Comparison of ENCODE assay signal across 12 cellular contexts in the genomic region with DNA sequence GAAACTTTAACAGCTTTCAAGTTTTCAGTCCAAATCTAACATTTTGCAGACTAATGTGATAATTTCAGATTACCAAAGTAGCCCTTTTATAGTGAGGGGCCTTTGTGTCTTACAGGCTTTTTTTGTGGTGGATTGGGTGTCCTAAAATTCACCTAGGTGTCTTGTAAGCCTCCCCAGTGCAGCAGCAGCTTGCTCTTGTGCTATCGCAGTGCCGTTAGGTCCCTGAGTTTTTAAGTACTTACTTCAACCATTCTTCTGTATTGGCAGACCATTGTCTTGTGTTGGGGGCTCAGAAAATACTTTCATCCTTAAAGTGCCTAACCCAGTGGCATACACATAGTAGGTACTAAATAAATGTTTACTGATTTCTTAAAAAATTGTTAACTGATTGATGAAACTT. TPM values are rescaled to one million over a fixed set of nuclear protein-coding genes. Genes with fewer than 3 reads are reported as not detected.
A peak's percentile ranks its signal among the peaks of the same experiment; 100 is the strongest.
DNase-seq lines count a peak whose midpoint lies in the region; ATAC-seq, FAIRE-seq and TF ChIP-seq lines count a peak whose summit lies in the region.
"Had no signal": no experiment of that assay in that cellular context is flagged by ENCODE, and none has a peak within 500 bp of the region (broad histone marks: within the 10 kb centered on the region; RNA-seq: fewer than 3 reads in every experiment).

No MANE protein-coding gene starts in this region.

- H3K9me3 Mint-ChIP-seq in activated T-cell treated with anti-CD3 and anti-CD28 coated beads, Interleukin-2, amount 50 U/mL, for 24 hours: no peaks in the 10 kb centered on the region
- no peaks in the 10 kb centered on the region for H3K9me3 Mint-ChIP-seq in activated T-helper 2 cell treated with anti-CD3 and anti-CD28 coated beads, Interferon-gamma antibody, Interleukin-2, Interleukin-4, amounts not matched to agents 10 μg/mL and 5 μg/mL and 100 μg/mL, durations not matched to agents 14 hours and 24 hours and 36 hours
- no peaks in the 10 kb centered on the region for H3K9me3 Mint-ChIP-seq in activated CD4-positive, alpha-beta T cell treated with anti-CD3 and anti-CD28 coated beads, Interleukin-2, amount 10 ng/mL, durations not matched to agents 7 days and 5 days

- dilution Hi-C loops in keratinocyte (cut with MboI; ENCODE audit: extremely low pct_ligation_motif_present, low sequenced_read_pairs): no loop called here

- no peak overlapping the region for H3K27ac Mint-ChIP-seq in activated T-cell treated with anti-CD3 and anti-CD28 coated beads, Interleukin-2, amount 50 U/mL, for 24 hours
- H3K27ac Mint-ChIP-seq in activated T-helper 2 cell treated with anti-CD3 and anti-CD28 coated beads, Interferon-gamma antibody, Interleukin-2, Interleukin-4, amounts not matched to agents 10 μg/mL and 5 μg/mL and 100 μg/mL, durations not matched to agents 14 hours and 24 hours and 36 hours: no peak overlapping the region
- no peak overlapping the region for H3K27ac Mint-ChIP-seq in activated CD4-positive, alpha-beta T cell treated with anti-CD3 and anti-CD28 coated beads, Interleukin-2, amount 10 ng/mL, durations not matched to agents 7 days and 5 days

- H3K27ac ChIP-seq in keratinocyte (ENCODE audit: control insufficient read depth, insufficient read depth, low read length): no peak overlapping the region
- no peak overlapping the region for H3K27ac ChIP-seq in thoracic aorta
- H3K27ac ChIP-seq in MM.1S (ENCODE audit: low read length): no peak overlapping the region

- TF ChIP-seq CTCF in keratinocyte (optimal IDR thresholded peaks at IDR 0.05 in 1 of 3, IDR thresholded peaks at IDR 0.05 in 1 of 3, conservative IDR thresholded peaks at IDR 0.05 in 1 of 3; ENCODE audit: extremely low read depth in 1 of 3, insufficient read depth in 2 of 3, low read length in 3 of 3) (no peak), thoracic aorta (IDR thresholded peaks at IDR 0.05) (no peak), MM.1S (IDR thresholded peaks at IDR 0.05; ENCODE audit: low read length) (no peak)

- POLR2A ChIA-PET in activated CD4-positive, alpha-beta T cell treated with anti-CD3 and anti-CD28 coated beads, Interleukin-2, amount 10 ng/mL, durations not matched to agents 7 days and 5 days (lab: Charles Lee): no interaction called here

- peaks cover 65% of the 10 kb centered on the region for H3K4me1 Mint-ChIP-seq in activated T-cell treated with anti-CD3 and anti-CD28 coated beads, Interleukin-2, amount 50 U/mL, for 24 hours (ENCODE audit: low read depth)
- H3K4me1 Mint-ChIP-seq in activated T-helper 2 cell treated with anti-CD3 and anti-CD28 coated beads, Interferon-gamma antibody, Interleukin-2, Interleukin-4, amounts not matched to agents 10 μg/mL and 5 μg/mL and 100 μg/mL, durations not matched to agents 14 hours and 24 hours and 36 hours (ENCODE audit: low read depth): peaks cover 50% of the 10 kb centered on the region
- H3K4me1 Mint-ChIP-seq in activated CD4-positive, alpha-beta T cell treated with anti-CD3 and anti-CD28 coated beads, Interleukin-2, amount 10 ng/mL, durations not matched to agents 7 days and 5 days: peaks cover 61% of the 10 kb centered on the region

- H3K9me2 ChIP-seq in MM.1S (replicated peaks; ENCODE audit: insufficient read depth, low read length): no peaks in the 10 kb centered on the region

- H3K4me2 ChIP-seq in keratinocyte (ENCODE audit: control insufficient read depth, extremely low read depth, insufficient read depth, low read depth, low read length) (peak overlapping the region; percentile 92), MM.1S (ENCODE audit: low read depth, low read length) (no peak overlapping the region)

- H2AFZ ChIP-seq in keratinocyte (ENCODE audit: control insufficient read depth, low read length) (no peak overlapping the region), MM.1S (ENCODE audit: low read length) (no peak overlapping the region)

- H3K27me3 ChIP-seq in keratinocyte (ENCODE audit: control insufficient read depth, extremely low read depth, insufficient read depth, low read length) (no peaks in the 10 kb centered on the region), thoracic aorta (replicated peaks; ENCODE audit: insufficient read depth) (no peaks in the 10 kb centered on the region), MM.1S (replicated peaks; ENCODE audit: insufficient read depth, low read length) (no peaks in the 10 kb centered on the region)
- H3K27me3 ChIP-seq: BE2C had no signal

- intact Hi-C loops in activated T-helper 2 cell treated with anti-CD3 and anti-CD28 coated beads, Interferon-gamma antibody, Interleukin-2, Interleukin-4, amounts not matched to agents 10 μg/mL and 5 μg/mL and 100 μg/mL, durations not matched to agents 14 hours and 24 hours and 36 hours (cut with micrococcal nuclease): loop anchor here (5.0 kb wide), 2 partner anchors 49 to 246 kb away; no protein-coding TSS in a partner anchor

- H3K9ac ChIP-seq in keratinocyte (ENCODE audit: control insufficient read depth, extremely low read depth, insufficient read depth, low read length): no peak overlapping the region
- H3K9ac ChIP-seq in MM.1S (ENCODE audit: low read length): no peak overlapping the region

- H4K20me1 ChIP-seq in keratinocyte (ENCODE audit: control insufficient read depth, extremely low read depth, insufficient read depth, low read length) (no peaks in the 10 kb centered on the region), MM.1S (ENCODE audit: insufficient read depth, low read length) (no peaks in the 10 kb centered on the region)

- 0 out of 2 replicates have a peak, but pooled peaks cover 3% of the 10 kb centered on the region for H3F3A ChIP-seq in MM.1S (ENCODE audit: insufficient read depth, low read length)

- CTCF ChIA-PET in activated CD4-positive, alpha-beta T cell treated with anti-CD3 and anti-CD28 coated beads, Interleukin-2, amount 10 ng/mL, durations not matched to agents 7 days and 5 days (lab: Charles Lee): no interaction called here

- peaks cover 13% of the 10 kb centered on the region for H3K79me2 ChIP-seq in keratinocyte (ENCODE audit: control insufficient read depth, insufficient read depth, low read length)
- H3K79me2 ChIP-seq in MM.1S (ENCODE audit: low read length): peaks cover 23% of the 10 kb centered on the region

- peaks cover 18% of the 10 kb centered on the region for H3K4me1 ChIP-seq in keratinocyte (ENCODE audit: control insufficient read depth, extremely low read depth, insufficient read depth, low read length)
- peaks cover 15 to 26% of the 10 kb centered on the region in 2 donors for H3K4me1 ChIP-seq in thoracic aorta (ENCODE audit: control insufficient read depth in 1 of 2, low read depth in 2 of 2)
- no peaks in the 10 kb centered on the region; the same call in 1 of the 2 replicates for H3K4me1 ChIP-seq in MM.1S (ENCODE audit: low read length)
- H3K4me1 ChIP-seq: BE2C had no signal

- DNase-seq in activated T-cell treated with anti-CD3 and anti-CD28 coated beads, Interleukin-2, amount 50 U/mL, for 24 hours: no peak
- DNase-seq in activated T-cell treated with anti-CD3 and anti-CD28 coated beads, Interleukin-2, amount 50 U/mL, for 48 hours: no peak
- DNase-seq in activated T-helper 2 cell treated with anti-CD3 and anti-CD28 coated beads, Interferon-gamma antibody, Interleukin-2, Interleukin-4, amounts not matched to agents 10 μg/mL and 5 μg/mL and 100 μg/mL, durations not matched to agents 14 hours and 24 hours and 36 hours (ENCODE audit: low spot score): no peak
- DNase-seq in keratinocyte (ENCODE audit: low read depth, low spot score) (no peak), thoracic aorta (ENCODE audit: low spot score) (no peak), MM.1S (no peak)
- DNase-seq in activated CD4-positive, alpha-beta T cell treated with anti-CD3 and anti-CD28 coated beads, Interleukin-2, amount 10 ng/mL, durations not matched to agents 7 days and 5 days: no peak
- DNase-seq: BE2C, foreskin melanocyte, T-helper 1 cell had no signal

- no peak for FAIRE-seq in keratinocyte (lab: Jason Lieb, UNC)
- FAIRE-seq: H1 had no signal

- peaks cover 7% of the 10 kb centered on the region for H3K36me3 Mint-ChIP-seq in activated T-cell treated with anti-CD3 and anti-CD28 coated beads, Interleukin-2, amount 50 U/mL, for 24 hours (ENCODE audit: low read depth)
- H3K36me3 Mint-ChIP-seq in activated T-helper 2 cell treated with anti-CD3 and anti-CD28 coated beads, Interferon-gamma antibody, Interleukin-2, Interleukin-4, amounts not matched to agents 10 μg/mL and 5 μg/mL and 100 μg/mL, durations not matched to agents 14 hours and 24 hours and 36 hours (ENCODE audit: low read depth): peaks cover 6% of the 10 kb centered on the region
- peaks cover 3% of the 10 kb centered on the region for H3K36me3 Mint-ChIP-seq in activated CD4-positive, alpha-beta T cell treated with anti-CD3 and anti-CD28 coated beads, Interleukin-2, amount 10 ng/mL, durations not matched to agents 7 days and 5 days (ENCODE audit: low read depth)

- no peak overlapping the region for H3K4me3 ChIP-seq in keratinocyte (ENCODE audit: control insufficient read depth in 2 of 3, extremely low read depth in 1 of 3, insufficient read depth in 2 of 3, low read depth in 1 of 3, low read length in 3 of 3)
- peak overlapping the region; percentile 91 for H3K4me3 ChIP-seq in thoracic aorta
- no peak overlapping the region for H3K4me3 ChIP-seq in MM.1S (ENCODE audit: low read length)

- H3K9me3 ChIP-seq in keratinocyte (ENCODE audit: control insufficient read depth, low read depth, low read length) (no peaks in the 10 kb centered on the region), thoracic aorta (no peaks in the 10 kb centered on the region), MM.1S (replicated peaks; ENCODE audit: insufficient read depth, low read length) (no peaks in the 10 kb centered on the region)
- H3K9me3 ChIP-seq: BE2C had no signal

- H3K27me3 Mint-ChIP-seq in activated T-cell treated with anti-CD3 and anti-CD28 coated beads, Interleukin-2, amount 50 U/mL, for 24 hours: no peaks in the 10 kb centered on the region
- peaks cover 3% of the 10 kb centered on the region for H3K27me3 Mint-ChIP-seq in activated T-helper 2 cell treated with anti-CD3 and anti-CD28 coated beads, Interferon-gamma antibody, Interleukin-2, Interleukin-4, amounts not matched to agents 10 μg/mL and 5 μg/mL and 100 μg/mL, durations not matched to agents 14 hours and 24 hours and 36 hours (ENCODE audit: low read depth)
- H3K27me3 Mint-ChIP-seq in activated CD4-positive, alpha-beta T cell treated with anti-CD3 and anti-CD28 coated beads, Interleukin-2, amount 10 ng/mL, durations not matched to agents 7 days and 5 days: peaks cover 3% of the 10 kb centered on the region

- H3K9me1 ChIP-seq in keratinocyte (ENCODE audit: control insufficient read depth, extremely low read depth, insufficient read depth, low read length): no peaks in the 10 kb centered on the region

- H3K4me3 Mint-ChIP-seq in activated T-cell treated with anti-CD3 and anti-CD28 coated beads, Interleukin-2, amount 50 U/mL, for 24 hours: peak overlapping the region; percentile 93
- H3K4me3 Mint-ChIP-seq in activated T-helper 2 cell treated with anti-CD3 and anti-CD28 coated beads, Interferon-gamma antibody, Interleukin-2, Interleukin-4, amounts not matched to agents 10 μg/mL and 5 μg/mL and 100 μg/mL, durations not matched to agents 14 hours and 24 hours and 36 hours (ENCODE audit: low read depth): peak overlapping the region; percentile 1
- no peak overlapping the region for H3K4me3 Mint-ChIP-seq in activated CD4-positive, alpha-beta T cell treated with anti-CD3 and anti-CD28 coated beads, Interleukin-2, amount 10 ng/mL, durations not matched to agents 7 days and 5 days

- H3K36me3 ChIP-seq in keratinocyte (ENCODE audit: control insufficient read depth in 2 of 2, extremely low read depth in 1 of 2, insufficient read depth in 2 of 2, low read length in 2 of 2) (no peaks in the 10 kb centered on the region), thoracic aorta (no peaks in the 10 kb centered on the region), MM.1S (replicated peaks; ENCODE audit: insufficient read depth, low read length) (no peaks in the 10 kb centered on the region)
- H3K36me3 ChIP-seq: BE2C had no signal

- ATAC-seq in thoracic aorta (ENCODE audit: insufficient number of reproducible peaks, low FRiP score, low read depth) (no peak), HG02973 (IDR thresholded peaks at IDR 0.05; ENCODE audit: unreplicated experiment) (no peak)

RNA-seq across cellular contexts. Expression of gene PDE8A, which starts 2.1 kb away (rescaled TPM):
- 20.4 and 24.2 TPM in 2 replicates for total RNA-seq in activated T-helper 2 cell treated with anti-CD3 and anti-CD28 coated beads, Interferon-gamma antibody, Interleukin-2, Interleukin-4, amounts not matched to agents 10 μg/mL and 5 μg/mL and 100 μg/mL, durations not matched to agents 14 hours and 24 hours and 36 hours
- 19.5 to 24.2 TPM (median 24.1 TPM) in 3 replicates for polyA plus RNA-seq in keratinocyte
- polyA plus RNA-seq in keratinocyte (2011; ENCODE audit: low read depth): 3.5 TPM
- 20.3 and 30.6 TPM in 2 replicates for polyA plus RNA-seq in keratinocyte (2011; cell fraction: cytosol; rRNA removed)
- polyA plus RNA-seq in keratinocyte (2011; cell fraction: nucleus; rRNA removed): 35.4 and 36.5 TPM in 2 replicates
- 8.3 and 12.5 TPM in 2 replicates for polyA plus RNA-seq in keratinocyte (2012; ENCODE audit: low replicate concordance)
- 19.0 to 29.5 TPM (median 23.7 TPM) in 3 replicates for polyA minus RNA-seq in keratinocyte
- polyA minus RNA-seq in keratinocyte (2011; cell fraction: cytosol; rRNA and poly(A)+ RNA removed): 17.3 TPM
- polyA minus RNA-seq in keratinocyte (2011; cell fraction: nucleus; rRNA and poly(A)+ RNA removed): 12.0 and 29.8 TPM in 2 replicates
- 10 to 100 TPM; 35.1 to 43.7 TPM for total RNA-seq in thoracic aorta
- 10 to 100 TPM; 17.0 to 18.2 TPM for total RNA-seq in activated CD4-positive, alpha-beta T cell treated with anti-CD3 and anti-CD28 coated beads, Interleukin-2, amount 10 ng/mL, durations not matched to agents 7 days and 5 days
